In the genomic region with DNA sequence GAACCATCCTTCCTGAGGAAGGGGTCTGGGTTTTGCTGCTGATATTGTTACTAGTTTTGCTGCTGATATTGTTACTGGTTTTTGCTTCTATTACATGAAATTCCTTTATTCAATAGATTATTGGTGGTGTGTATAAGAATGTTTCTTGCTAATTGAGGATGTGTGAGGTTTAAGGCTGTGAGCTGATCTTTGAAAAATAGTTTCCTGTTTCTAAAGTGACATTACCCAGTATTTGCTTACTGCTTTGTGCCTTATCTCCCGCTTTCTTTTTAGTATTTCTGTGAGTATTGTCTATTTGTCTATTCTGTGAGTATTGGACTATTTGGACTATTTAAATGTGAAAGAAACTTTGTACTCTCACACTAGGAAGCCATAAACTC, we compare ENCODE assay signal across 9 cellular contexts. TPM values are rescaled to one million over a fixed set of nuclear protein-coding genes. Genes with fewer than 3 reads are reported as not detected.
DNase-seq lines count a peak whose midpoint lies in the region; ATAC-seq, FAIRE-seq and TF ChIP-seq lines count a peak whose summit lies in the region.
"Had no signal": no experiment of that assay in that cellular context is flagged by ENCODE, and none has a peak within 500 bp of the region (broad histone marks: within the 10 kb centered on the region; RNA-seq: fewer than 3 reads in every experiment).

No MANE protein-coding gene starts in this region.

- peak overlapping the region; percentile 87 for H3K4me3 Mint-ChIP-seq in HFFc6
- H3K4me3 Mint-ChIP-seq in activated naive CD8-positive, alpha-beta T cell treated with anti-CD3 and anti-CD28 coated beads for 36 hours, result peak overlapping the region; percentile 89
- H3K4me3 Mint-ChIP-seq in stimulated activated naive B cell treated with anti-CD40 and anti-IgM and Interleukin-4, amounts not matched to agents 10 μg/mL and 1 μg/mL and 100 μg/mL, for 72 hours, result peak overlapping the region; percentile 83 to 93

- no peak for TF ChIP-seq POLR2A in GM12892 (IDR thresholded peaks at IDR 0.05; ENCODE audit: low read depth, low read length)
- TF ChIP-seq POLR2A in GM12891 (IDR thresholded peaks at IDR 0.05; ENCODE audit: low read depth, low read length), result no peak

- in situ Hi-C loops in G401 (cut with HindIII; ENCODE audit: low sequenced_read_pairs), result no loop called here

- no peak for ATAC-seq in stimulated activated naive B cell treated with anti-CD40 and anti-IgM and Interleukin-4, amounts not matched to agents 10 μg/mL and 1 μg/mL and 100 μg/mL, for 72 hours (replicated peaks)

- H3K27ac ChIP-seq in layer of hippocampus (ENCODE audit: low read depth, low read length), result peak overlapping the region; percentile 93

- peak overlapping the region; percentile 92 for H3K27ac Mint-ChIP-seq in HFFc6
- H3K27ac Mint-ChIP-seq in activated naive CD8-positive, alpha-beta T cell treated with anti-CD3 and anti-CD28 coated beads for 36 hours, result peak overlapping the region; percentile 92
- H3K27ac Mint-ChIP-seq in stimulated activated naive B cell treated with anti-CD40 and anti-IgM and Interleukin-4, amounts not matched to agents 10 μg/mL and 1 μg/mL and 100 μg/mL, for 72 hours, result peak overlapping the region; percentile 97

- H3K27me3 ChIP-seq in layer of hippocampus (ENCODE audit: control insufficient read depth, insufficient read depth, low read length), result no peaks in the 10 kb centered on the region

- H3K27me3 Mint-ChIP-seq in HFFc6 (ENCODE audit: insufficient read depth), result no peaks in the 10 kb centered on the region; the same call in 1 of the 2 replicates
- no peaks in the 10 kb centered on the region for H3K27me3 Mint-ChIP-seq in activated naive CD8-positive, alpha-beta T cell treated with anti-CD3 and anti-CD28 coated beads for 36 hours
- H3K27me3 Mint-ChIP-seq in stimulated activated naive B cell treated with anti-CD40 and anti-IgM and Interleukin-4, amounts not matched to agents 10 μg/mL and 1 μg/mL and 100 μg/mL, for 72 hours, result no peaks in the 10 kb centered on the region

- TF ChIP-seq CTCF in HFFc6 (IDR thresholded peaks at IDR 0.05), result no peak

- no peaks in the 10 kb centered on the region for H3K9me3 Mint-ChIP-seq in HFFc6
- H3K9me3 Mint-ChIP-seq in activated naive CD8-positive, alpha-beta T cell treated with anti-CD3 and anti-CD28 coated beads for 36 hours, result no peaks in the 10 kb centered on the region
- no peaks in the 10 kb centered on the region for H3K9me3 Mint-ChIP-seq in stimulated activated naive B cell treated with anti-CD40 and anti-IgM and Interleukin-4, amounts not matched to agents 10 μg/mL and 1 μg/mL and 100 μg/mL, for 72 hours

- no peak for DNase-seq in HFFc6
- DNase-seq in activated naive CD8-positive, alpha-beta T cell treated with anti-CD3 and anti-CD28 coated beads for 36 hours, result no peak
- no peak for DNase-seq in stimulated activated naive B cell treated with anti-CD40 and anti-IgM and Interleukin-4, amounts not matched to agents 10 μg/mL and 1 μg/mL and 100 μg/mL, for 72 hours
- no peak for DNase-seq in G401 (ENCODE audit: low spot score)
- DNase-seq in OCI-M2 (lab: John Stamatoyannopoulos, UW; ENCODE audit: unreplicated experiment), result no peak
- no peak for DNase-seq in GM12892 (ENCODE audit: insufficient read length)
- no peak for DNase-seq in GM12891 (ENCODE audit: insufficient read length, low spot score)

- FAIRE-seq in GM12892 (lab: Jason Lieb, UNC), result no peak
- FAIRE-seq in GM12891 (lab: Jason Lieb, UNC), result no peak

- H3K36me3 Mint-ChIP-seq in HFFc6 (ENCODE audit: low read depth), result no peaks in the 10 kb centered on the region
- peaks cover 46% of the 10 kb centered on the region for H3K36me3 Mint-ChIP-seq in activated naive CD8-positive, alpha-beta T cell treated with anti-CD3 and anti-CD28 coated beads for 36 hours
- peaks cover 0 to 2% of the 10 kb centered on the region in 2 donors for H3K36me3 Mint-ChIP-seq in stimulated activated naive B cell treated with anti-CD40 and anti-IgM and Interleukin-4, amounts not matched to agents 10 μg/mL and 1 μg/mL and 100 μg/mL, for 72 hours

- H3K4me1 Mint-ChIP-seq in HFFc6 (ENCODE audit: low read depth), result peaks cover 26% of the 10 kb centered on the region
- H3K4me1 Mint-ChIP-seq in activated naive CD8-positive, alpha-beta T cell treated with anti-CD3 and anti-CD28 coated beads for 36 hours, result peaks cover 85% of the 10 kb centered on the region
- H3K4me1 Mint-ChIP-seq in stimulated activated naive B cell treated with anti-CD40 and anti-IgM and Interleukin-4, amounts not matched to agents 10 μg/mL and 1 μg/mL and 100 μg/mL, for 72 hours, result peaks cover 48 to 68% of the 10 kb centered on the region in 2 donors

TF ChIP-seq in GM12891, 5 proteins besides CTCF, POLR2A, EP300 and RAD21:
- TF ChIP-seq POLR2AphosphoS5 (IDR thresholded peaks at IDR 0.05; ENCODE audit: low read depth, low read length) (no peak), POU2F2 (IDR thresholded peaks at IDR 0.05; ENCODE audit: low read depth, low read length) (no peak), PAX5 (IDR thresholded peaks at IDR 0.05; ENCODE audit: insufficient read depth, low read length, severe bottlenecking) (no peak), SPI1 (IDR thresholded peaks at IDR 0.05; ENCODE audit: low read depth, low read length) (no peak), TAF1 (IDR thresholded peaks at IDR 0.05; ENCODE audit: low read depth, low read length) (no peak)

RNA-seq across cellular contexts. Expression of a gene that starts 38.2 kb away (rescaled TPM):
- total RNA-seq in HFFc6 (2021; fragmentation: NEBNext Ultra II Directional; extraction: Animal tissue kit (Norgen Biotek cat#: 25700)), result not detected
- total RNA-seq in activated naive CD8-positive, alpha-beta T cell treated with anti-CD3 and anti-CD28 coated beads for 36 hours, result not detected
- total RNA-seq in G401 (2014; rRNA removed; shearing (Covaris generic)), result not detected in 2 replicates
- not detected for polyA plus RNA-seq in GM12892 (2012; ENCODE audit: missing spikeins)
- polyA plus RNA-seq in GM12891 (2012; ENCODE audit: low read depth, missing spikeins), result not detected
- polyA plus RNA-seq: neural cell had no signal
